ENCODE assay signal across 24 cellular contexts in genomic region chr6:154159126-154159525, GRCh38.
"Had no signal": no experiment of that assay in that cellular context is flagged by ENCODE, and none has a peak within 500 bp of the region (broad histone marks: within the 10 kb centered on the region; RNA-seq: fewer than 3 reads in every experiment).

No MANE protein-coding gene starts in this region.

- H3K4me1 ChIP-seq: breast epithelium, psoas muscle had no signal

- H3K36me3 ChIP-seq: breast epithelium, colonic mucosa, left lung, ovary, right atrium auricular region had no signal

- H3K27ac ChIP-seq: breast epithelium, colonic mucosa, epithelial cell of prostate, left lung, neutrophil, ovary, psoas muscle, right atrium auricular region, VCaP had no signal

- DNase-seq: activated CD4-positive, alpha-beta memory T cell treated with anti-CD3 and anti-CD28 coated beads, Interleukin-2, amount 10 ng/mL, durations not matched to agents 7 days and 5 days; activated CD4-positive, alpha-beta T cell treated with anti-CD3 and anti-CD28 coated beads, Interleukin-2, amount 10 ng/mL, durations not matched to agents 24 days and 14 days; activated gamma-delta T cell; activated naive CD4-positive, alpha-beta T cell treated with anti-CD3 and anti-CD28 coated beads, Interleukin-2, amount 50 U/mL, for 16 hours; amniotic stem cell; colonic mucosa; endodermal cell; left lung; naive B cell; ovary; psoas muscle; stimulated activated CD4-positive, alpha-beta T cell treated with anti-CD3 and anti-CD28 coated beads, Interleukin-12 subunit alpha, Interleukin-12 subunit beta, amount 100 ng/mL, for 4 hours; stimulated activated CD4-positive, alpha-beta T cell treated with anti-CD3 and anti-CD28 coated beads, Interleukin-4, amount 100 ng/mL, for 4 hours; stimulated activated naive CD8-positive, alpha-beta T cell treated with anti-CD3 and anti-CD28 coated beads, Interleukin-15, Interleukin-2, amounts not matched to agents 100 U/mL and 50 U/mL, for 24 hours; thyroid gland had no signal

- H3K4me3 Mint-ChIP-seq: activated CD4-positive, alpha-beta memory T cell treated with anti-CD3 and anti-CD28 coated beads, Interleukin-2, amount 10 ng/mL, durations not matched to agents 7 days and 5 days; activated CD4-positive, alpha-beta T cell treated with anti-CD3 and anti-CD28 coated beads, Interleukin-2, amount 10 ng/mL, durations not matched to agents 24 days and 14 days; activated T-helper 1 cell treated with anti-CD3 and anti-CD28 coated beads, Interleukin-12 subunit alpha, Interleukin-12 subunit beta, Interleukin-2, Interleukin-4 antibody, amounts not matched to agents 30 ng/mL and 10 ng/mL and 1 ng/mL, durations not matched to agents 14 hours and 24 hours and 36 hours; endodermal cell; naive B cell; T-helper 2 cell treated with Interferon-gamma antibody and Interleukin-4, amounts not matched to agents 5 μg/mL and 100 μg/mL, for 36 hours had no signal

- H3K27ac Mint-ChIP-seq: activated CD4-positive, alpha-beta memory T cell treated with anti-CD3 and anti-CD28 coated beads, Interleukin-2, amount 10 ng/mL, durations not matched to agents 7 days and 5 days; activated CD4-positive, alpha-beta T cell treated with anti-CD3 and anti-CD28 coated beads, Interleukin-2, amount 10 ng/mL, durations not matched to agents 24 days and 14 days; activated T-helper 1 cell treated with anti-CD3 and anti-CD28 coated beads, Interleukin-12 subunit alpha, Interleukin-12 subunit beta, Interleukin-2, Interleukin-4 antibody, amounts not matched to agents 30 ng/mL and 10 ng/mL and 1 ng/mL, durations not matched to agents 14 hours and 24 hours and 36 hours; endodermal cell; T-helper 2 cell treated with Interferon-gamma antibody and Interleukin-4, amounts not matched to agents 5 μg/mL and 100 μg/mL, for 36 hours had no signal

- H3K36me3 Mint-ChIP-seq: naive B cell had no signal

- H3K27me3 ChIP-seq: breast epithelium, colonic mucosa, left lung, neutrophil, ovary, right atrium auricular region, thyroid gland had no signal

- H3K9me3 ChIP-seq: breast epithelium, colonic mucosa, left lung, neutrophil, ovary, psoas muscle, right atrium auricular region, thyroid gland had no signal

- H3K4me3 ChIP-seq: breast epithelium, colonic mucosa, left lung, lung, ovary, psoas muscle, right atrium auricular region, thyroid gland had no signal

- H3K9me3 Mint-ChIP-seq: activated CD4-positive, alpha-beta memory T cell treated with anti-CD3 and anti-CD28 coated beads, Interleukin-2, amount 10 ng/mL, durations not matched to agents 7 days and 5 days; activated CD4-positive, alpha-beta T cell treated with anti-CD3 and anti-CD28 coated beads, Interleukin-2, amount 10 ng/mL, durations not matched to agents 24 days and 14 days; activated T-helper 1 cell treated with anti-CD3 and anti-CD28 coated beads, Interleukin-12 subunit alpha, Interleukin-12 subunit beta, Interleukin-2, Interleukin-4 antibody, amounts not matched to agents 30 ng/mL and 10 ng/mL and 1 ng/mL, durations not matched to agents 14 hours and 24 hours and 36 hours; naive B cell; T-helper 2 cell treated with Interferon-gamma antibody and Interleukin-4, amounts not matched to agents 5 μg/mL and 100 μg/mL, for 36 hours had no signal

- ATAC-seq: activated CD4-positive, CD25-positive, alpha-beta regulatory T cell treated with anti-CD3 and anti-CD28 coated beads, Interleukin-2, amount 50 U/mL, for 24 hours; left lung; psoas muscle; stimulated activated naive CD8-positive, alpha-beta T cell treated with anti-CD3 and anti-CD28 coated beads, Interleukin-15, Interleukin-2, amounts not matched to agents 100 U/mL and 50 U/mL, for 24 hours had no signal

- H3K27me3 Mint-ChIP-seq: activated CD4-positive, alpha-beta memory T cell treated with anti-CD3 and anti-CD28 coated beads, Interleukin-2, amount 10 ng/mL, durations not matched to agents 7 days and 5 days; activated CD4-positive, alpha-beta T cell treated with anti-CD3 and anti-CD28 coated beads, Interleukin-2, amount 10 ng/mL, durations not matched to agents 24 days and 14 days; naive B cell had no signal
